In genomic region chr14:56118611-56119181, GRCh38 we compare ENCODE assay signal across 7 cellular contexts. TPM values are rescaled to one million over a fixed set of nuclear protein-coding genes. Genes with fewer than 3 reads are reported as not detected.
DNase-seq lines count a peak whose midpoint lies in the region; ATAC-seq and TF ChIP-seq lines count a peak whose summit lies in the region.

No MANE protein-coding gene starts in this region.

- peak overlapping the region; percentile 96 for H3K27ac ChIP-seq in VCaP
- H3K27ac ChIP-seq in endodermal cell (ENCODE audit: low read depth, low read length): peak overlapping the region; percentile 40
- peak overlapping the region; percentile 85 to 90 for H3K27ac ChIP-seq in thoracic aorta

- no peaks in the 10 kb centered on the region for H3K4me1 ChIP-seq in endodermal cell (ENCODE audit: control insufficient read depth, insufficient read depth, low read length)
- peaks cover 11% of the 10 kb centered on the region for H3K4me1 ChIP-seq in mucosa of descending colon (ENCODE audit: low read depth)
- peaks cover 11 to 33% of the 10 kb centered on the region in 2 donors for H3K4me1 ChIP-seq in thoracic aorta (ENCODE audit: control insufficient read depth in 1 of 2, low read depth in 2 of 2)

- H3K36me3 ChIP-seq in endodermal cell (ENCODE audit: control insufficient read depth, insufficient read depth, low read length) (no peaks in the 10 kb centered on the region), mucosa of descending colon (ENCODE audit: low read depth) (no peaks in the 10 kb centered on the region), thoracic aorta (no peaks in the 10 kb centered on the region)

- intact Hi-C loops in mucosa of descending colon (cut with DNase I, micrococcal nuclease): no loop called here

- H3K4me3 ChIP-seq in endodermal cell (ENCODE audit: low read length) (peak overlapping the region; percentile 80), mucosa of descending colon (peak overlapping the region; percentile 81), thoracic aorta (peak overlapping the region; percentile 94)

- WGBS in endodermal cell (ENCODE audit: insufficient coverage in 1 of 2, insufficient read length in 1 of 2), 2 experiments: 0% methylated on average over 14 to 87 of the region's 87 CpGs

- no peaks in the 10 kb centered on the region for H3K9me3 Mint-ChIP-seq in endodermal cell

- H3K9me3 ChIP-seq in endodermal cell (ENCODE audit: control insufficient read depth, low read length) (no peaks in the 10 kb centered on the region), mucosa of descending colon (no peaks in the 10 kb centered on the region), thoracic aorta (no peaks in the 10 kb centered on the region)

- TF ChIP-seq CTCF in VCaP (conservative IDR thresholded peaks at IDR 0.05) (no peak), endodermal cell (conservative IDR thresholded peaks at IDR 0.05) (no peak), mucosa of descending colon (IDR thresholded peaks at IDR 0.05) (no peak), thoracic aorta (IDR thresholded peaks at IDR 0.05) (no peak)

- ATAC-seq in GM18907 (IDR thresholded peaks at IDR 0.05; ENCODE audit: unreplicated experiment) (peak; percentile 36), HG02885 (IDR thresholded peaks at IDR 0.05; ENCODE audit: poor library complexity, unreplicated experiment) (peak; percentile 19), mucosa of descending colon (peak; percentile 47), thoracic aorta (ENCODE audit: insufficient number of reproducible peaks, low FRiP score, low read depth) (peak; percentile 14)

- H3K4me1 Mint-ChIP-seq in endodermal cell: peaks cover 15% of the 10 kb centered on the region

- no peak overlapping the region for H3K27ac Mint-ChIP-seq in endodermal cell

- DNase-seq in endodermal cell (peak; percentile 63), mucosa of descending colon (peak; percentile 28 to 73 (median 61)), thoracic aorta (ENCODE audit: low spot score) (no peak), NCI-H1105 treated with DMSO at 0.1 percent for 48 hours (lab: John Stamatoyannopoulos, UW) (no peak)

- H3K36me3 Mint-ChIP-seq in endodermal cell (ENCODE audit: low read depth): no peaks in the 10 kb centered on the region

- H3K4me3 Mint-ChIP-seq in endodermal cell: peak overlapping the region; percentile 76

- H3K27me3 ChIP-seq in endodermal cell (ENCODE audit: control insufficient read depth, insufficient read depth, low read length, poor library complexity, severe bottlenecking) (peaks cover 41% of the 10 kb centered on the region), thoracic aorta (replicated peaks; ENCODE audit: insufficient read depth) (no peaks in the 10 kb centered on the region)

- peaks cover 49% of the 10 kb centered on the region for H3K27me3 Mint-ChIP-seq in endodermal cell (ENCODE audit: insufficient read depth)

- H3K9ac ChIP-seq in endodermal cell (ENCODE audit: extremely low read depth, low read length, poor library complexity, severe bottlenecking): no peak overlapping the region

RNA-seq across cellular contexts. Expression of gene PELI2, which starts 0.5 kb away (rescaled TPM):
- total RNA-seq in endodermal cell: 1 to 10 TPM; 5.9 to 8.1 TPM
- polyA plus RNA-seq in endodermal cell (2013, experiment 1 of 2): 12.1 TPM
- 9.9 TPM for polyA plus RNA-seq in endodermal cell (2013, experiment 2 of 2)
- 10 to 100 TPM; 14.3 to 33.4 (median 30.8) TPM for total RNA-seq in mucosa of descending colon
- total RNA-seq in thoracic aorta: 10 to 100 TPM; 22.2 to 28.3 TPM

Comparison
In these comparisons a context has a peak if more than half of its experiments do, and no peak if none do; other contexts are left out.
1. H3K27ac ChIP-seq: peak in every context shown above with its lines; median percentile 96 in VCaP; 88 in thoracic aorta; 40 in endodermal cell.
2. DNase-seq: peak in endodermal cell (single experiment) and mucosa of descending colon (3 of 3); none in thoracic aorta (single experiment) and NCI-H1105 treated with DMSO at 0.1 percent for 48 hours (single experiment).
3. Peak in every context shown above with its lines, with median percentiles within 50 percentile points of each other: ATAC-seq and H3K4me3 ChIP-seq.